8 cellular contexts compared by ENCODE assay signal in genomic region chr15:68578175-68578959, GRCh38. TPM values are rescaled to one million over a fixed set of nuclear protein-coding genes. Genes with fewer than 3 reads are reported as not detected.
DNase-seq lines count a peak whose midpoint lies in the region; ATAC-seq, FAIRE-seq and TF ChIP-seq lines count a peak whose summit lies in the region.

No MANE protein-coding gene starts in this region.

- H3K4me2 ChIP-seq in GM23338 = peak overlapping the region; percentile 98
- H3K4me2 ChIP-seq in GM12878 (ENCODE audit: control insufficient read depth, insufficient read depth) = peak overlapping the region; percentile 55; the same call in 1 of the 2 replicates
- H3K4me2 ChIP-seq in hepatocyte = peak overlapping the region; percentile 89

- H3K27me3 Mint-ChIP-seq in GM23338 (ENCODE audit: insufficient read depth, low read depth, poor library complexity) = peaks cover 45% of the 10 kb centered on the region

- no peak for TF ChIP-seq RAD21 in GM12878 (IDR thresholded peaks at IDR 0.05; ENCODE audit: insufficient read depth, low read depth, low read length)

- peak overlapping the region; percentile 77 for H3K4me3 Mint-ChIP-seq in GM23338

- H3K9me3 ChIP-seq in GM12878 (replicated peaks; ENCODE audit: control insufficient read depth, insufficient read depth, low read length) (no peaks in the 10 kb centered on the region), hepatocyte (ENCODE audit: low read depth) (no peaks in the 10 kb centered on the region)

- peaks cover 59% of the 10 kb centered on the region for H3K4me1 Mint-ChIP-seq in GM23338

- POLR2A ChIA-PET in AG04449 (lab: Yijun Ruan, JAX) = no interaction called here
- POLR2A ChIA-PET in GM12878 (lab: Charles Lee) = no interaction called here

- CTCF ChIA-PET in AG04449 (lab: Yijun Ruan, JAX) (interaction anchor here (1.0 to 7.7 kb wide), 5 partner anchors 19 to 298 kb away, joined by 3 to 81 read pairs (median 7); no protein-coding TSS in a partner anchor), GM12878 (lab: Yijun Ruan, JAX) (no interaction called here)

- no peak for FAIRE-seq in GM12878 (lab: Jason Lieb, UNC)

- H3K27me3 ChIP-seq in GM23338 (ENCODE audit: insufficient read depth) (peaks cover 52% of the 10 kb centered on the region), GM12878 (replicated peaks in 1 of 2; ENCODE audit: control insufficient read depth in 2 of 2, insufficient read depth in 2 of 2, low read length in 1 of 2) (peaks cover 20 to 32% of the 10 kb centered on the region in 2 experiments), hepatocyte (peaks cover 31% of the 10 kb centered on the region)

- H2AFZ ChIP-seq in GM23338 (peak overlapping the region; percentile 94), GM12878 (ENCODE audit: control insufficient read depth, low read depth, low read length) (no peak overlapping the region), hepatocyte (peak overlapping the region; percentile 77)

- RAD21 ChIA-PET in GM12878 (lab: Charles Lee; ENCODE audit: unreplicated experiment) = interaction anchor here (0.7 kb wide), 1 partner anchor 301 kb away, joined by 4 read pairs; the partner anchor contains the start of gene FEM1B

- peak overlapping the region; percentile 58 for H3K4me3 ChIP-seq in AG04449 (ENCODE audit: low read depth, low read length)
- peak overlapping the region; percentile 84 for H3K4me3 ChIP-seq in GM23338
- H3K4me3 ChIP-seq in GM12878 = no peak overlapping the region
- H3K4me3 ChIP-seq in hepatocyte = peak overlapping the region; percentile 77

- H3F3A ChIP-seq in GM23338 (replicated peaks; ENCODE audit: low read depth) = 0 out of 2 replicates have a peak, but pooled peaks cover 6% of the 10 kb centered on the region

- SMC1A ChIA-PET in GM12878 (lab: Charles Lee; ENCODE audit: uncharacterized antibody, unreplicated experiment) = no interaction called here

- BruUV-seq in GM12878 (replicated peaks; lab: Mats Ljungman, UMichigan) = no TSS peak

- H3K36me3 Mint-ChIP-seq in GM23338 (ENCODE audit: low read depth) = no peaks in the 10 kb centered on the region; the same call in 2 of the 3 replicates

- in situ Hi-C loops in GM12878 (cut with MboI) = no loop called here

- peak; percentile 33 for ATAC-seq in GM23338
- ATAC-seq in GM12878 = peak; percentile 51
- no peak for ATAC-seq in GM18909 (IDR thresholded peaks at IDR 0.05; ENCODE audit: poor library complexity, unreplicated experiment)
- ATAC-seq in HG03571 (IDR thresholded peaks at IDR 0.05; ENCODE audit: unreplicated experiment) = no peak

- H3K9me3 Mint-ChIP-seq in GM23338 = no peaks in the 10 kb centered on the region

- TF ChIP-seq CTCF in AG04449 (IDR thresholded peaks at IDR 0.05; ENCODE audit: insufficient read depth, low read length, missing control alignments) (peak; percentile 66), GM23338 (conservative IDR thresholded peaks at IDR 0.05; ENCODE audit: low read depth in 2 of 2) (peak in 1 of 2 experiments; percentile 31; a peak in 1 of 4 replicates), GM12878 (IDR thresholded peaks at IDR 0.05 in 2 of 3, conservative IDR thresholded peaks at IDR 0.05 in 1 of 3; ENCODE audit: control insufficient read depth in 2 of 3, extremely low read depth in 1 of 3, insufficient read depth in 1 of 3, low read depth in 3 of 3, low read length in 3 of 3) (peak in 1 of 3 experiments; percentile 11; a peak in 1 of 6 replicates), hepatocyte (IDR thresholded peaks at IDR 0.05; ENCODE audit: poor library complexity) (peak; percentile 41)

- no peak overlapping the region for H3K27ac ChIP-seq in GM23338 (ENCODE audit: low read depth)
- no peak overlapping the region for H3K27ac ChIP-seq in GM12878 (ENCODE audit: control insufficient read depth, insufficient read depth)
- H3K27ac ChIP-seq in hepatocyte = no peak overlapping the region

- H3K9me2 ChIP-seq in GM23338 (ENCODE audit: insufficient read depth) = no peaks in the 10 kb centered on the region
- no peaks in the 10 kb centered on the region for H3K9me2 ChIP-seq in hepatocyte (replicated peaks; ENCODE audit: insufficient read depth)

- H3K79me2 ChIP-seq in GM23338 (replicated peaks; ENCODE audit: insufficient read depth) (no peaks in the 10 kb centered on the region), GM12878 (ENCODE audit: control insufficient read depth, insufficient read depth, low read length) (no peaks in the 10 kb centered on the region), hepatocyte (no peaks in the 10 kb centered on the region)

- DNase-seq in AG04449 (ENCODE audit: low read depth, low spot score) (no peak), GM23338 (ENCODE audit: low spot score) (peak; percentile 71), RKO (ENCODE audit: low spot score) (peak; percentile 66), GM12878 (ENCODE audit: low read depth, low spot score) (no peak), hepatocyte (ENCODE audit: low spot score) (peak; percentile 78), posterior cingulate gyrus (peak; percentile 69 to 97 (median 82))

- WGBS in GM12878 (ENCODE audit: insufficient coverage, insufficient replicate concordance, low lambda C conversion rate, missing lambda C conversion rate) = 3% methylated on average over 54 of the region's 78 CpGs
- under 1% methylated on average over 56 of the region's 78 CpGs for WGBS in hepatocyte (ENCODE audit: low lambda C conversion rate, missing lambda C conversion rate)

- TF ChIP-seq POLR2A in GM12878 (IDR thresholded peaks at IDR 0.05; ENCODE audit: low read depth, low read length) = no peak

- H3K4me1 ChIP-seq in GM23338 (ENCODE audit: insufficient read depth) = peaks cover 33% of the 10 kb centered on the region; the same call in 1 of the 2 replicates
- H3K4me1 ChIP-seq in GM12878 (ENCODE audit: control insufficient read depth, insufficient read depth, low read length) = no peaks in the 10 kb centered on the region
- peaks cover 11% of the 10 kb centered on the region for H3K4me1 ChIP-seq in hepatocyte (ENCODE audit: insufficient read depth)

- H3K36me3 ChIP-seq in GM23338 (ENCODE audit: insufficient read depth) (no peaks in the 10 kb centered on the region), GM12878 (ENCODE audit: control insufficient read depth in 2 of 2, insufficient read depth in 2 of 2, low read length in 1 of 2) (no peaks in the 10 kb centered on the region), hepatocyte (replicated peaks; ENCODE audit: insufficient read depth, low read depth) (no peaks in the 10 kb centered on the region)

- H4K20me1 ChIP-seq in GM23338 (replicated peaks; ENCODE audit: insufficient read depth) = no peaks in the 10 kb centered on the region
- no peaks in the 10 kb centered on the region; the same call in 1 of the 2 replicates for H4K20me1 ChIP-seq in GM12878 (ENCODE audit: control insufficient read depth, insufficient read depth)
- H4K20me1 ChIP-seq in hepatocyte (ENCODE audit: insufficient read depth, poor library complexity, severe bottlenecking) = no peaks in the 10 kb centered on the region

- no peak overlapping the region for H3K9ac ChIP-seq in GM12878 (ENCODE audit: control insufficient read depth, insufficient read depth, low read length)

- H3K27ac Mint-ChIP-seq in GM23338 = no peak overlapping the region

- TF ChIP-seq EP300 in GM12878 (IDR thresholded peaks at IDR 0.05; ENCODE audit: borderline replicate concordance in 1 of 2, control insufficient read depth in 1 of 2, low read depth in 2 of 2, low read length in 2 of 2) = no peak

- intact Hi-C loops in GM12878 (cut with micrococcal nuclease; ENCODE audit: unreplicated experiment) = no loop called here
- intact Hi-C loops in posterior cingulate gyrus (cut with DNase I) = loop anchor here (1.0 to 2.0 kb wide), 2 partner anchors 56 to 96 kb away; no protein-coding TSS in a partner anchor

TF ChIP-seq in GM23338, 12 proteins besides CTCF, POLR2A, EP300 and RAD21:
- TF ChIP-seq EZH2 (IDR thresholded peaks at IDR 0.05; ENCODE audit: low read depth, unreplicated experiment) (peak; percentile 13), POLR2AphosphoS5 (IDR thresholded peaks at IDR 0.05; ENCODE audit: low read depth) (no peak), ZNF331 (CRISPR knock-in tag; IDR thresholded peaks at IDR 0.05; ENCODE audit: low read depth) (no peak)
TF ChIP-seq in GM23338: peak in this region for 1.

TF ChIP-seq in GM12878, 131 proteins besides CTCF, POLR2A, EP300 and RAD21 (continues in another document):
- TF ChIP-seq RCOR1 (conservative IDR thresholded peaks at IDR 0.05; ENCODE audit: low read depth, low read length) (no peak), MYB (IDR thresholded peaks at IDR 0.05; ENCODE audit: borderline replicate concordance, low read depth, low read length) (no peak), LARP7 (IDR thresholded peaks at IDR 0.05) (no peak), NR2C2 (IDR thresholded peaks at IDR 0.05; ENCODE audit: borderline replicate concordance, control insufficient read depth, insufficient read length, low read depth) (no peak)

RNA-seq across cellular contexts. Expression of gene CORO2B, which starts 0.4 kb away (rescaled TPM):
- total RNA-seq in GM23338 (2014; rRNA removed; shearing (Covaris generic)) = 2.8 and 4.6 TPM in 2 replicates
- 1.4 and 1.6 TPM in 2 replicates for polyA plus RNA-seq in GM23338 (2016; fragmentation: Nextera tagmentation; extraction: Ambion mirVana)
- 0.56 TPM in 2 replicates for total RNA-seq in GM12878 (2013; cell fraction: nucleolus; rRNA removed)
- total RNA-seq in GM12878 (2014; rRNA removed) = 0.11 and 0.16 TPM in 2 replicates
- total RNA-seq in GM12878 (2014; rRNA removed; fragmentation: Illumina TruSeq; extraction: Trizol) = 0.05 and 0.09 TPM in 2 replicates
- total RNA-seq in GM12878 (2021) = 0.05 and 0.27 TPM in 2 replicates
- not detected for polyA plus RNA-seq in GM12878 (2011; ENCODE audit: low read depth)
- polyA plus RNA-seq in GM12878 (2011; rRNA removed) = 0.39 and 0.73 TPM in 2 replicates
- 0.64 and 0.95 TPM in 2 replicates for polyA plus RNA-seq in GM12878 (2011; cell fraction: cytosol; rRNA removed)
- 1.0 and 1.3 TPM in 2 replicates for polyA plus RNA-seq in GM12878 (2011; cell fraction: nucleus; rRNA removed)
- not detected in 2 replicates for polyA plus RNA-seq in GM12878 (2012)
- polyA plus RNA-seq in GM12878 (2014; fragmentation: Illumina TruSeq; extraction: Trizol) = 0.22 and 0.33 TPM in 2 replicates
- polyA plus RNA-seq in GM12878 (2014; fragmentation: Nextera tagmentation; extraction: Ambion mirVana) = not detected
- polyA plus RNA-seq in GM12878 (2014; rRNA removed) = 0.14 and 0.38 TPM in 2 replicates
- polyA plus RNA-seq in GM12878 (2016; fragmentation: Nextera tagmentation; extraction: Ambion mirVana) = not detected
- polyA minus RNA-seq in GM12878 (2011; rRNA and poly(A)+ RNA removed) = 0.29 and 0.67 TPM in 2 replicates
- 0.27 and 0.62 TPM in 2 replicates for polyA minus RNA-seq in GM12878 (2011; cell fraction: cytosol; rRNA and poly(A)+ RNA removed)
- polyA minus RNA-seq in GM12878 (2011; cell fraction: nucleus; rRNA and poly(A)+ RNA removed) = 0.19 and 0.48 TPM in 2 replicates
- total RNA-seq in hepatocyte = 1.2 and 2.9 TPM in 2 replicates
- polyA plus RNA-seq in hepatocyte = 4.6 and 5.1 TPM in 2 replicates

Comparison
In these comparisons a context has a peak if more than half of its experiments do, and no peak if none do; other contexts are left out.
1. DNase-seq: peak in GM23338 (single experiment), RKO (single experiment), hepatocyte (single experiment) and posterior cingulate gyrus (10 of 10); none in AG04449 (single experiment) and GM12878 (single experiment).
2. ATAC-seq: peak in GM23338 (single experiment) and GM12878 (single experiment); none in GM18909 (single experiment) and HG03571 (single experiment).
3. Peak in every context shown above with its lines, with median percentiles within 50 percentile points of each other: H3K4me2 ChIP-seq.